1 cellular context compared by ENCODE assay signal in genomic region chr1:224894915-224895314, GRCh38.
TF ChIP-seq lines count a peak whose summit lies in the region.

No MANE protein-coding gene starts in this region.

TF ChIP-seq in SK-N-SH, 30 proteins besides CTCF, POLR2A, EP300 and RAD21:
- TF ChIP-seq ZBTB33 (IDR thresholded peaks at IDR 0.05; ENCODE audit: borderline replicate concordance, low read depth), result no peak
- no peak for TF ChIP-seq SIN3A (IDR thresholded peaks at IDR 0.05; ENCODE audit: borderline replicate concordance, low read depth, low read length)
- TF ChIP-seq FOSL2 (IDR thresholded peaks at IDR 0.05; ENCODE audit: borderline replicate concordance, low read depth), result no peak
- no peak for TF ChIP-seq EZH2phosphoT487 (IDR thresholded peaks at IDR 0.05; ENCODE audit: borderline replicate concordance, low read depth)
- TF ChIP-seq, protein P1, sequence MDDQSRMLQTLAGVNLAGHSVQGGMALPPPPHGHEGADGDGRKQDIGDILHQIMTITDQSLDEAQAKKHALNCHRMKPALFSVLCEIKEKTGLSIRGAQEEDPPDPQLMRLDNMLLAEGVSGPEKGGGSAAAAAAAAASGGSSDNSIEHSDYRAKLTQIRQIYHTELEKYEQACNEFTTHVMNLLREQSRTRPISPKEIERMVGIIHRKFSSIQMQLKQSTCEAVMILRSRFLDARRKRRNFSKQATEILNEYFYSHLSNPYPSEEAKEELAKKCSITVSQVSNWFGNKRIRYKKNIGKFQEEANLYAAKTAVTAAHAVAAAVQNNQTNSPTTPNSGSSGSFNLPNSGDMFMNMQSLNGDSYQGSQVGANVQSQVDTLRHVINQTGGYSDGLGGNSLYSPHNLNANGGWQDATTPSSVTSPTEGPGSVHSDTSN (IDR thresholded peaks at IDR 0.05), result no peak
- TF ChIP-seq, protein P2, sequence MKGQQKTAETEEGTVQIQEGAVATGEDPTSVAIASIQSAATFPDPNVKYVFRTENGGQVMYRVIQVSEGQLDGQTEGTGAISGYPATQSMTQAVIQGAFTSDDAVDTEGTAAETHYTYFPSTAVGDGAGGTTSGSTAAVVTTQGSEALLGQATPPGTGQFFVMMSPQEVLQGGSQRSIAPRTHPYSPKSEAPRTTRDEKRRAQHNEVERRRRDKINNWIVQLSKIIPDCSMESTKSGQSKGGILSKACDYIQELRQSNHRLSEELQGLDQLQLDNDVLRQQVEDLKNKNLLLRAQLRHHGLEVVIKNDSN (IDR thresholded peaks at IDR 0.05; ENCODE audit: borderline replicate concordance, low read depth), result no peak
- no peak for TF ChIP-seq MEF2A (IDR thresholded peaks at IDR 0.05; ENCODE audit: borderline replicate concordance, low read depth)
- TF ChIP-seq YY1 (IDR thresholded peaks at IDR 0.05; ENCODE audit: low read depth), result 0 out of 2 replicates have a peak, but pooled peaks have one; percentile 32
TF ChIP-seq in SK-N-SH: peak in this region for 1.
